32 cellular contexts compared by ENCODE assay signal in the genomic region with DNA sequence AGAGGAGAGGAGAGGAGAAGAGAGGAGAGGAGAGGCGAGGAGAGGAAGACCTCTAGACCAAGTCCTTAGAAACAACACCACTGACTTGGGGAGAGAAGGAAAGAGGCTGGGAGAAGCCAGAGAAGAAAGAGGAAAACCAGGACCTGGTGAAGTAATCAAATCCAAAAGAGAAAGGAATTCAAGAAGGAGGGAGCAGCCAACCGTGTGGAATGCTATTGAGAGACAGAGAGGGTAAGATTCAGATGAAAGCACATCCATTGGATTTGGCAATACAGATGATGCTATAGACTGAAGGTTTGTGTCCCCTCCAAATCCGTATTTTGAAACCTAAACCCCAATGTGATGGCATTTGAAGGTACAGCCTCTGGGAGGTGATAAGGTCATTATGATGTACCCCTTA. TPM values are rescaled to one million over a fixed set of nuclear protein-coding genes. Genes with fewer than 3 reads are reported as not detected.
"Had no signal": no experiment of that assay in that cellular context is flagged by ENCODE, and none has a peak within 500 bp of the region (broad histone marks: within the 10 kb centered on the region; RNA-seq: fewer than 3 reads in every experiment).

No MANE protein-coding gene starts in this region.

- H3K9me3 ChIP-seq: esophagus muscularis mucosa, gastrocnemius medialis had no signal

- H3K27ac ChIP-seq: brain microvascular endothelial cell, esophagus muscularis mucosa, foreskin keratinocyte, gastrocnemius medialis, WERI-Rb-1 had no signal

- H3K27me3 ChIP-seq: brain microvascular endothelial cell, esophagus muscularis mucosa, foreskin keratinocyte, gastrocnemius medialis had no signal

- H3K4me1 Mint-ChIP-seq: activated B cell treated with CpG ODN at 0.5 μM for 24 hours; activated T-helper 17 cell treated with anti-CD3 and anti-CD28 coated beads, Interleukin-2, amount 50 U/mL, for 72 hours had no signal

- FAIRE-seq: astrocyte, colon had no signal

- H3K36me3 Mint-ChIP-seq: activated naive CD8-positive, alpha-beta T cell had no signal

- H3K4me3 ChIP-seq: esophagus muscularis mucosa, gastrocnemius medialis had no signal

- H3K4me3 Mint-ChIP-seq: activated B cell treated with CpG ODN at 0.5 μM for 24 hours; activated CD8-positive, alpha-beta T cell treated with anti-CD3 and anti-CD28 coated beads for 36 hours; activated naive CD8-positive, alpha-beta T cell; activated T-cell treated with anti-CD3 and anti-CD28 coated beads, Interleukin-2, amount 50 U/mL, for 4 hours; activated T-helper 17 cell treated with anti-CD3 and anti-CD28 coated beads, Interleukin-2, amount 50 U/mL, for 72 hours; effector memory CD8-positive, alpha-beta T cell; T-helper 17 cell; T-helper 2 cell treated with Interferon-gamma antibody and Interleukin-4, amounts not matched to agents 5 μg/mL and 100 μg/mL, for 36 hours had no signal

- DNase-seq: activated B cell treated with CpG ODN at 0.5 μM for 24 hours; activated CD4-positive, alpha-beta T cell treated with anti-CD3 and anti-CD28 coated beads for 48 hours; activated CD4-positive, alpha-beta T cell treated with anti-CD3 and anti-CD28 coated beads, Interleukin-2, amount 50 U/mL, for 1 hour; activated CD4-positive, alpha-beta T cell treated with anti-CD3 and anti-CD28 coated beads, Interleukin-2, amount 50 U/mL, for 48 hours; activated CD8-positive, alpha-beta memory T cell treated with anti-CD3 and anti-CD28 coated beads for 24 hours; activated CD8-positive, alpha-beta T cell treated with anti-CD3 and anti-CD28 coated beads for 36 hours; activated effector memory CD4-positive, alpha-beta T cell treated with Interleukin-2 at 50 U/mL for 16 hours; activated gamma-delta T cell treated with Interleukin-2 at 50 U/mL for 16 hours; activated naive CD4-positive, alpha-beta T cell treated with anti-CD3 and anti-CD28 coated beads, Interleukin-2, amount 50 U/mL, for 16 hours; activated naive CD4-positive, alpha-beta T cell treated with Interleukin-2 at 50 U/mL for 16 hours; activated T-cell treated with anti-CD3 and anti-CD28 coated beads, Interleukin-2, amount 50 U/mL, for 4 hours; amniotic stem cell; anterior cingulate cortex; brain microvascular endothelial cell; caudate nucleus; cortex of kidney; dermis blood vessel endothelial cell; effector CD4-positive, alpha-beta T cell; effector memory CD8-positive, alpha-beta T cell; erythroblast; foreskin keratinocyte; gastrocnemius medialis; T-helper 1 cell; T-helper 17 cell; T1000; WERI-Rb-1 had no signal

- H3K36me3 ChIP-seq: brain microvascular endothelial cell, esophagus muscularis mucosa, gastrocnemius medialis, WERI-Rb-1 had no signal

- H3K9me3 Mint-ChIP-seq: activated B cell treated with CpG ODN at 0.5 μM for 24 hours; activated CD8-positive, alpha-beta T cell treated with anti-CD3 and anti-CD28 coated beads for 36 hours; activated T-cell treated with anti-CD3 and anti-CD28 coated beads, Interleukin-2, amount 50 U/mL, for 4 hours; activated T-helper 17 cell treated with anti-CD3 and anti-CD28 coated beads, Interleukin-2, amount 50 U/mL, for 72 hours; effector memory CD8-positive, alpha-beta T cell; T-helper 2 cell treated with Interferon-gamma antibody and Interleukin-4, amounts not matched to agents 5 μg/mL and 100 μg/mL, for 36 hours had no signal

- H3K27me3 Mint-ChIP-seq: activated B cell treated with CpG ODN at 0.5 μM for 24 hours; activated CD8-positive, alpha-beta T cell treated with anti-CD3 and anti-CD28 coated beads for 36 hours; activated naive CD8-positive, alpha-beta T cell had no signal

- H3K27ac Mint-ChIP-seq: activated B cell treated with CpG ODN at 0.5 μM for 24 hours; activated CD8-positive, alpha-beta T cell treated with anti-CD3 and anti-CD28 coated beads for 36 hours; activated naive CD8-positive, alpha-beta T cell; activated T-helper 17 cell treated with anti-CD3 and anti-CD28 coated beads, Interleukin-2, amount 50 U/mL, for 72 hours; effector memory CD8-positive, alpha-beta T cell; T-helper 17 cell; T-helper 2 cell treated with Interferon-gamma antibody and Interleukin-4, amounts not matched to agents 5 μg/mL and 100 μg/mL, for 36 hours had no signal

- H3K4me1 ChIP-seq: esophagus muscularis mucosa, gastrocnemius medialis had no signal

RNA-seq across cellular contexts. Expression of a gene that starts 50.7 kb away (rescaled TPM):
- total RNA-seq: T-helper 17 cell had no signal
